Comparison of ENCODE assay signal across 15 cellular contexts in genomic region chr14:89399157-89399556, GRCh38. TPM values are rescaled to one million over a fixed set of nuclear protein-coding genes. Genes with fewer than 3 reads are reported as not detected.
DNase-seq lines count a peak whose midpoint lies in the region; ATAC-seq and TF ChIP-seq lines count a peak whose summit lies in the region.
"Had no signal": no experiment of that assay in that cellular context is flagged by ENCODE, and none has a peak within 500 bp of the region (broad histone marks: within the 10 kb centered on the region; RNA-seq: fewer than 3 reads in every experiment).

No MANE protein-coding gene starts in this region.

- TF ChIP-seq CTCF in fibroblast of lung (conservative IDR thresholded peaks at IDR 0.05 in 1 of 2, IDR thresholded peaks at IDR 0.05 in 1 of 2; ENCODE audit: low read depth in 1 of 2, low read length in 2 of 2) (no peak), type B pancreatic cell (conservative IDR thresholded peaks at IDR 0.05) (no peak)

- H3K36me3 Mint-ChIP-seq in naive B cell (peaks cover 8 to 25% of the 10 kb centered on the region in 2 donors), type B pancreatic cell (peaks cover 13% of the 10 kb centered on the region)

- no peak overlapping the region for H3K9ac ChIP-seq in fibroblast of lung (ENCODE audit: insufficient read depth, low read length)

- H3K36me3 ChIP-seq in fibroblast of lung (ENCODE audit: control insufficient read depth, insufficient read depth, low read length): no peaks in the 10 kb centered on the region

- H3K27ac ChIP-seq in fibroblast of lung (ENCODE audit: insufficient read depth, low read length): peak overlapping the region; percentile 15
- H3K27ac ChIP-seq: psoas muscle had no signal

- no peak overlapping the region for H3K4me3 ChIP-seq in fibroblast of lung (replicated peaks in 1 of 4; ENCODE audit: control extremely low read depth in 1 of 4, insufficient read depth in 1 of 4, low read depth in 3 of 4, low read length in 4 of 4)
- H3K4me3 ChIP-seq: psoas muscle had no signal

- H3K27me3 ChIP-seq in fibroblast of lung (ENCODE audit: control insufficient read depth, insufficient read depth, low read length): no peaks in the 10 kb centered on the region

- no peak overlapping the region for H3K4me2 ChIP-seq in fibroblast of lung (ENCODE audit: extremely low read depth, insufficient read depth, low read length)

- peaks cover 2% of the 10 kb centered on the region for H3K4me1 ChIP-seq in fibroblast of lung (ENCODE audit: control insufficient read depth, extremely low read depth, insufficient read depth, low read length)

- DNase-seq in Right ventricle myocardium inferior (ENCODE audit: missing footprints) (no peak), cardiac septum (ENCODE audit: low spot score) (no peak), fibroblast of lung (ENCODE audit: low read depth in 2 of 2) (no peak), naive B cell (no peak), type B pancreatic cell (ENCODE audit: extremely low spot score, unreplicated experiment) (no peak), NCI-H2081 (lab: John Stamatoyannopoulos, UW) (no peak), A172 (ENCODE audit: low spot score) (no peak)
- no peak for DNase-seq in activated CD4-positive, alpha-beta T cell treated with anti-CD3 and anti-CD28 coated beads, Interleukin-2, amount 50 U/mL, for 1 hour
- DNase-seq: ACHN; activated CD4-positive, alpha-beta T cell treated with anti-CD3 and anti-CD28 coated beads for 4 hours; activated T-cell treated with anti-CD3 and anti-CD28 coated beads, Interleukin-2, amount 50 U/mL, for 1 hour; psoas muscle; stimulated activated CD4-positive, alpha-beta T cell treated with anti-CD3 and anti-CD28 coated beads, Interleukin-1b, Interleukin-23, amount 100 ng/mL, for 48 hours had no signal

- H3K27ac Mint-ChIP-seq in naive B cell (peak overlapping the region in 5 of 6 donors; percentile 20 to 88 (median 76)), type B pancreatic cell (peak overlapping the region; percentile 68)
- H3K27ac Mint-ChIP-seq: dendritic cell treated with granulocyte-macrophage colony-stimulating factor and Interleukin-4, amounts not matched to agents 40 ng/mL and 50 ng/mL, for 4 days; T-helper 1 cell treated with Interleukin-12 subunit alpha and Interleukin-12 subunit beta and Interleukin-4 antibody, amounts not matched to agents 30 μg/mL and 1 μg/mL, for 36 hours had no signal

- ATAC-seq in Right ventricle myocardium inferior (peak; percentile 47), naive B cell (ENCODE audit: low read depth in 2 of 2) (no peak)

- intact Hi-C loops in Right ventricle myocardium inferior (cut with DNase I) (no loop called here), cardiac septum (cut with DNase I) (no loop called here)

- no peaks in the 10 kb centered on the region for H3K9me3 ChIP-seq in fibroblast of lung (ENCODE audit: control insufficient read depth, insufficient read depth, low read depth, low read length)
- H3K9me3 ChIP-seq: psoas muscle had no signal

- no peaks in the 10 kb centered on the region for H4K20me1 ChIP-seq in fibroblast of lung (ENCODE audit: control insufficient read depth, extremely low read depth, insufficient read depth, low read length)

- H3K27me3 Mint-ChIP-seq in naive B cell: no peaks in the 10 kb centered on the region
- no peaks in the 10 kb centered on the region for H3K27me3 Mint-ChIP-seq in type B pancreatic cell
- H3K27me3 Mint-ChIP-seq: dendritic cell treated with granulocyte-macrophage colony-stimulating factor and Interleukin-4, amounts not matched to agents 40 ng/mL and 50 ng/mL, for 4 days had no signal

- H3K4me1 Mint-ChIP-seq in naive B cell (peaks cover 75 to 88% (median 88%) of the 10 kb centered on the region in 3 donors), type B pancreatic cell (ENCODE audit: unreplicated experiment) (peaks cover 46% of the 10 kb centered on the region)

- no peaks in the 10 kb centered on the region for H3K79me2 ChIP-seq in fibroblast of lung (ENCODE audit: control insufficient read depth, insufficient read depth, low read length)

- H3K9me3 Mint-ChIP-seq in naive B cell (no peaks in the 10 kb centered on the region), type B pancreatic cell (no peaks in the 10 kb centered on the region)
- H3K9me3 Mint-ChIP-seq: T-helper 1 cell treated with Interleukin-12 subunit alpha and Interleukin-12 subunit beta and Interleukin-4 antibody, amounts not matched to agents 30 μg/mL and 1 μg/mL, for 36 hours had no signal

- H3K4me3 Mint-ChIP-seq in naive B cell: no peak overlapping the region
- H3K4me3 Mint-ChIP-seq in type B pancreatic cell: peak overlapping the region; percentile 31
- H3K4me3 Mint-ChIP-seq: dendritic cell treated with granulocyte-macrophage colony-stimulating factor and Interleukin-4, amounts not matched to agents 40 ng/mL and 50 ng/mL, for 4 days; T-helper 1 cell treated with Interleukin-12 subunit alpha and Interleukin-12 subunit beta and Interleukin-4 antibody, amounts not matched to agents 30 μg/mL and 1 μg/mL, for 36 hours had no signal

- H2AFZ ChIP-seq in fibroblast of lung (ENCODE audit: low read length): no peak overlapping the region

RNA-seq across cellular contexts. Expression of gene FOXN3, which starts 17.9 kb away (rescaled TPM):
- total RNA-seq in Right ventricle myocardium inferior (127 TPM), cardiac septum (87.6 TPM), fibroblast of lung (27.5 and 27.9 TPM in 2 replicates), type B pancreatic cell (ENCODE audit: low replicate concordance) (40.4 and 73.5 TPM in 2 replicates)
- polyA plus RNA-seq in fibroblast of lung (22.5 and 33.3 TPM in 2 replicates), naive B cell (ENCODE audit: low read depth in 6 of 6) (10 to 100 TPM; 47.8 to 77.5 (median 58.7) TPM)
- polyA plus RNA-seq in fibroblast of lung (2012): 14.4 and 26.1 TPM in 2 replicates
- polyA minus RNA-seq in fibroblast of lung (ENCODE audit: low replicate concordance): 118 and 136 TPM in 2 replicates
- 2.7 and 3.3 TPM in 2 replicates for total RNA-seq in A172 (2014; rRNA removed; shearing (Covaris generic))
